9 cellular contexts compared by ENCODE assay signal in genomic region chr12:71780207-71780822, GRCh38. TPM values are rescaled to one million over a fixed set of nuclear protein-coding genes. Genes with fewer than 3 reads are reported as not detected.
A peak's percentile ranks its signal among the peaks of the same experiment; 100 is the strongest.
DNase-seq lines count a peak whose midpoint lies in the region; ATAC-seq and TF ChIP-seq lines count a peak whose summit lies in the region.
"Had no signal": no experiment of that assay in that cellular context is flagged by ENCODE, and none has a peak within 500 bp of the region (broad histone marks: within the 10 kb centered on the region; RNA-seq: fewer than 3 reads in every experiment).

No MANE protein-coding gene starts in this region.

- DNase-seq in AG09309 (ENCODE audit: low read depth) (no peak), Peyer's patch (peak in 1 of 3 donors; percentile 77), right atrium auricular region (ENCODE audit: low spot score) (no peak), smooth muscle cell (lab: John Stamatoyannopoulos, UW; ENCODE audit: unreplicated experiment) (no peak)
- DNase-seq in activated naive CD8-positive, alpha-beta T cell treated with anti-CD3 and anti-CD28 coated beads, Interleukin-2, amount 50 U/mL, for 24 hours, result peak; percentile 48

- peaks cover 38% of the 10 kb centered on the region for H4K20me1 ChIP-seq in smooth muscle cell (ENCODE audit: low read depth)

- H3K79me2 ChIP-seq in smooth muscle cell (ENCODE audit: low read depth), result no peaks in the 10 kb centered on the region

- peak; percentile 69 for ATAC-seq in HG03354 (IDR thresholded peaks at IDR 0.05; ENCODE audit: poor library complexity, severe bottlenecking, unreplicated experiment)
- ATAC-seq in activated naive CD8-positive, alpha-beta T cell treated with anti-CD3 and anti-CD28 coated beads, Interleukin-2, amount 50 U/mL, for 24 hours, result no peak
- ATAC-seq in stimulated activated memory B cell treated with anti-CD40 and anti-IgM and Interleukin-4, amounts not matched to agents 10 μg/mL and 1 μg/mL and 100 μg/mL, for 72 hours, result no peak

- TF ChIP-seq CTCF in AG09309 (IDR thresholded peaks at IDR 0.05; ENCODE audit: control insufficient read depth, insufficient read depth, low read depth, low read length, missing control alignments) (peak; percentile 70), GM12875 (IDR thresholded peaks at IDR 0.05; ENCODE audit: borderline replicate concordance, insufficient read depth, low read depth, low read length) (peak; percentile 46; the same call in 1 of the 2 replicates), Peyer's patch (IDR thresholded peaks at IDR 0.05) (peak; percentile 10 to 79 (median 69)), right atrium auricular region (IDR thresholded peaks at IDR 0.05) (peak; percentile 23 to 75), smooth muscle cell (IDR thresholded peaks at IDR 0.05; ENCODE audit: borderline replicate concordance, insufficient read depth, poor library complexity, severe bottlenecking) (peak; percentile 63)

- peaks cover 27% of the 10 kb centered on the region for H3K36me3 Mint-ChIP-seq in activated naive CD8-positive, alpha-beta T cell treated with anti-CD3 and anti-CD28 coated beads, Interleukin-2, amount 50 U/mL, for 24 hours (ENCODE audit: low read depth)
- peaks cover 41% of the 10 kb centered on the region for H3K36me3 Mint-ChIP-seq in stimulated activated memory B cell treated with anti-CD40 and anti-IgM and Interleukin-4, amounts not matched to agents 10 μg/mL and 1 μg/mL and 100 μg/mL, for 72 hours

- H3K4me3 Mint-ChIP-seq in activated naive CD8-positive, alpha-beta T cell treated with anti-CD3 and anti-CD28 coated beads, Interleukin-2, amount 50 U/mL, for 24 hours, result no peak overlapping the region
- H3K4me3 Mint-ChIP-seq in stimulated activated memory B cell treated with anti-CD40 and anti-IgM and Interleukin-4, amounts not matched to agents 10 μg/mL and 1 μg/mL and 100 μg/mL, for 72 hours, result no peak overlapping the region

- H3K4me1 ChIP-seq in Peyer's patch, result peaks cover 0 to 5% (median 0%) of the 10 kb centered on the region in 4 donors
- no peaks in the 10 kb centered on the region for H3K4me1 ChIP-seq in right atrium auricular region
- no peaks in the 10 kb centered on the region for H3K4me1 ChIP-seq in smooth muscle cell (ENCODE audit: low read depth)

- WGBS in smooth muscle cell (ENCODE audit: low lambda C conversion rate), result 24% methylated on average over 3 of the region's 3 CpGs

- no peak for TF ChIP-seq POLR2A in Peyer's patch (IDR thresholded peaks at IDR 0.05)

- no peaks in the 10 kb centered on the region for H3F3A ChIP-seq in smooth muscle cell (ENCODE audit: low read depth)

- no peak overlapping the region for H3K27ac ChIP-seq in Peyer's patch
- no peak overlapping the region for H3K27ac ChIP-seq in right atrium auricular region
- H3K27ac ChIP-seq in smooth muscle cell (ENCODE audit: low read depth), result no peak overlapping the region
- H3K27ac ChIP-seq: neutrophil had no signal

- H3K9ac ChIP-seq in smooth muscle cell (ENCODE audit: low read depth), result no peak overlapping the region

- no peak overlapping the region for H2AFZ ChIP-seq in smooth muscle cell (ENCODE audit: low read depth)

- no peak overlapping the region for H3K4me2 ChIP-seq in smooth muscle cell

- H3K36me3 ChIP-seq in Peyer's patch, result peaks cover 0 to 23% (median 0%) of the 10 kb centered on the region in 3 donors
- peaks cover 39% of the 10 kb centered on the region for H3K36me3 ChIP-seq in right atrium auricular region
- peaks cover 1% of the 10 kb centered on the region for H3K36me3 ChIP-seq in smooth muscle cell (ENCODE audit: low read depth)

- H3K27me3 Mint-ChIP-seq in activated naive CD8-positive, alpha-beta T cell treated with anti-CD3 and anti-CD28 coated beads, Interleukin-2, amount 50 U/mL, for 24 hours, result no peaks in the 10 kb centered on the region
- no peaks in the 10 kb centered on the region for H3K27me3 Mint-ChIP-seq in stimulated activated memory B cell treated with anti-CD40 and anti-IgM and Interleukin-4, amounts not matched to agents 10 μg/mL and 1 μg/mL and 100 μg/mL, for 72 hours

- H3K4me3 ChIP-seq in AG09309 (ENCODE audit: control insufficient read depth, low read depth, low read length) (no peak overlapping the region), GM12875 (ENCODE audit: low read depth, low read length) (no peak overlapping the region), Peyer's patch (no peak overlapping the region), right atrium auricular region (no peak overlapping the region), smooth muscle cell (no peak overlapping the region)

- H3K9me3 ChIP-seq in Peyer's patch (no peaks in the 10 kb centered on the region), right atrium auricular region (no peaks in the 10 kb centered on the region), smooth muscle cell (replicated peaks; ENCODE audit: low read depth) (no peaks in the 10 kb centered on the region)
- H3K9me3 ChIP-seq: neutrophil had no signal

- H3K27me3 ChIP-seq in Peyer's patch (no peaks in the 10 kb centered on the region), right atrium auricular region (no peaks in the 10 kb centered on the region), smooth muscle cell (ENCODE audit: low read depth) (no peaks in the 10 kb centered on the region)
- H3K27me3 ChIP-seq: neutrophil had no signal

- peaks cover 8% of the 10 kb centered on the region for H3K4me1 Mint-ChIP-seq in activated naive CD8-positive, alpha-beta T cell treated with anti-CD3 and anti-CD28 coated beads, Interleukin-2, amount 50 U/mL, for 24 hours
- H3K4me1 Mint-ChIP-seq in stimulated activated memory B cell treated with anti-CD40 and anti-IgM and Interleukin-4, amounts not matched to agents 10 μg/mL and 1 μg/mL and 100 μg/mL, for 72 hours, result peaks cover 21% of the 10 kb centered on the region

- peak overlapping the region; percentile 24 for H3K27ac Mint-ChIP-seq in activated naive CD8-positive, alpha-beta T cell treated with anti-CD3 and anti-CD28 coated beads, Interleukin-2, amount 50 U/mL, for 24 hours
- H3K27ac Mint-ChIP-seq in stimulated activated memory B cell treated with anti-CD40 and anti-IgM and Interleukin-4, amounts not matched to agents 10 μg/mL and 1 μg/mL and 100 μg/mL, for 72 hours, result no peak overlapping the region

- H3K9me3 Mint-ChIP-seq in activated naive CD8-positive, alpha-beta T cell treated with anti-CD3 and anti-CD28 coated beads, Interleukin-2, amount 50 U/mL, for 24 hours, result no peaks in the 10 kb centered on the region
- no peaks in the 10 kb centered on the region for H3K9me3 Mint-ChIP-seq in stimulated activated memory B cell treated with anti-CD40 and anti-IgM and Interleukin-4, amounts not matched to agents 10 μg/mL and 1 μg/mL and 100 μg/mL, for 72 hours

RNA-seq across cellular contexts. Expression of gene RAB21, which starts 25.7 kb away (rescaled TPM):
- total RNA-seq in Peyer's patch (10 to 100 TPM; 11.2 to 34.7 (median 14.2) TPM), right atrium auricular region (10 to 100 TPM; 26.9 to 33.9 TPM), smooth muscle cell (7.2 and 25.1 TPM in 2 replicates)
- polyA plus RNA-seq in smooth muscle cell, result 49.3 and 53.0 TPM in 2 replicates

RNA-seq across cellular contexts. Expression of gene TBC1D15, which starts 59.2 kb away (rescaled TPM):
- total RNA-seq in Peyer's patch (10 to 100 TPM; 28.2 to 80.0 (median 34.7) TPM), right atrium auricular region (10 to 100 TPM; 12.3 to 15.1 TPM), smooth muscle cell (28.1 and 28.6 TPM in 2 replicates)
- polyA plus RNA-seq in smooth muscle cell, result 14.3 and 23.3 TPM in 2 replicates
